8 cellular contexts compared by ENCODE assay signal in genomic region chrX:49162620-49163019, GRCh38. TPM values are rescaled to one million over a fixed set of nuclear protein-coding genes. Genes with fewer than 3 reads are reported as not detected.
DNase-seq lines count a peak whose midpoint lies in the region; ATAC-seq, FAIRE-seq and TF ChIP-seq lines count a peak whose summit lies in the region.

TSS of gene MAGIX (plus strand) at chrX:49162758. CDS start at chrX:49162890, 132 bp downstream.

- DNase-seq in cerebellar cortex (ENCODE audit: low spot score) = peak; percentile 50
- DNase-seq in GM12892 (ENCODE audit: insufficient read length) = no peak
- DNase-seq in SIG-M5 (lab: John Stamatoyannopoulos, UW) = no peak

- peak within 1 kb of the TSS; percentile 80 for H3K27ac ChIP-seq in 22Rv1
- no peak within 1 kb of the TSS for H3K27ac ChIP-seq in HUES64 (ENCODE audit: low read depth, low read length)

- no peak for TF ChIP-seq POLR2A in GM12892 (IDR thresholded peaks at IDR 0.05; ENCODE audit: low read depth, low read length)

- H3K27me3 ChIP-seq in HUES64 (ENCODE audit: insufficient read depth, low read length) = peaks cover 36% of the 10 kb centered on the region
- H3K27me3 ChIP-seq in mononuclear cell (ENCODE audit: insufficient read depth, low read length) = no peaks in the 10 kb centered on the region

- H3K9me3 ChIP-seq in HUES64 (ENCODE audit: insufficient read depth, low read depth, low read length) (no peaks in the 10 kb centered on the region), mononuclear cell (ENCODE audit: low read depth, low read length) (no peaks in the 10 kb centered on the region)

- no peak for TF ChIP-seq CTCF in 22Rv1 (IDR thresholded peaks at IDR 0.05)

- no peak within 1 kb of the TSS for H3K9ac ChIP-seq in HUES64 (ENCODE audit: low read depth, low read length)

- no peak for FAIRE-seq in GM12892 (lab: Jason Lieb, UNC)

- H3K4me3 ChIP-seq in HUES64 (ENCODE audit: low read length) (peak within 1 kb of the TSS; percentile 63), mononuclear cell (ENCODE audit: low read length) (peak within 1 kb of the TSS; percentile 25)

- H3K36me3 ChIP-seq in HUES64 (ENCODE audit: insufficient read depth, low read length) = no peaks in the 10 kb centered on the region

- peaks cover 6% of the 10 kb centered on the region; the same call in 1 of the 2 replicates for H3K4me1 ChIP-seq in HUES64 (ENCODE audit: insufficient read depth, low read length)
- H3K4me1 ChIP-seq in mononuclear cell (ENCODE audit: insufficient read depth, low read length) = peaks cover 25% of the 10 kb centered on the region

- 11% methylated on average over 22 of the region's 28 CpGs for WGBS in HUES64

- ATAC-seq in HG03095 (IDR thresholded peaks at IDR 0.05; ENCODE audit: unreplicated experiment) = no peak
- no peak for ATAC-seq in GM21526 (IDR thresholded peaks at IDR 0.05; ENCODE audit: low FRiP score, unreplicated experiment)

RNA-seq across cellular contexts. Expression of gene MAGIX, which starts in this region (rescaled TPM):
- polyA plus RNA-seq in HUES64 (2013, experiment 1 of 2) = 0.20 TPM
- 0.57 TPM for polyA plus RNA-seq in HUES64 (2013, experiment 2 of 2)
- 0.42 TPM for total RNA-seq in mononuclear cell
- polyA plus RNA-seq in GM12892 (2012; ENCODE audit: missing spikeins) = 0.19 TPM
